17 cellular contexts compared by ENCODE assay signal in genomic region chr15:53588773-53589172, GRCh38.
DNase-seq lines count a peak whose midpoint lies in the region; ATAC-seq, FAIRE-seq and TF ChIP-seq lines count a peak whose summit lies in the region.
"Had no signal": no experiment of that assay in that cellular context is flagged by ENCODE, and none has a peak within 500 bp of the region (broad histone marks: within the 10 kb centered on the region; RNA-seq: fewer than 3 reads in every experiment).

No MANE protein-coding gene starts in this region.

- no peak for ATAC-seq in HG02763 (IDR thresholded peaks at IDR 0.05; ENCODE audit: unreplicated experiment)
- no peak for ATAC-seq in GM19467 (IDR thresholded peaks at IDR 0.05; ENCODE audit: unreplicated experiment)
- ATAC-seq: activated T-cell treated with anti-CD3 and anti-CD28 coated beads, Interleukin-2, amount 50 U/mL, for 4 hours; K562 had no signal

- in situ Hi-C loops in brain microvascular endothelial cell (cut with HindIII; ENCODE audit: low pct_ligation_motif_present, low sequenced_read_pairs), result no loop called here

- FAIRE-seq in GM19239 (lab: Jason Lieb, UNC), result no peak
- FAIRE-seq: K562 had no signal

- DNase-seq in LHCN-M2 (ENCODE audit: low read depth) (peak; percentile 0), brain microvascular endothelial cell (peak; percentile 96), kidney epithelial cell (ENCODE audit: low read depth) (peak; percentile 78), stromal cell of bone marrow (ENCODE audit: low read depth) (peak; percentile 80), GM19239 (ENCODE audit: insufficient read length, low spot score) (no peak)
- DNase-seq: activated CD4-positive, alpha-beta memory T cell treated with anti-CD3 and anti-CD28 coated beads for 36 hours; activated T-cell treated with anti-CD3 and anti-CD28 coated beads, Interleukin-2, amount 50 U/mL, for 4 hours; C1 segment of cervical spinal cord; foreskin fibroblast; NCI-H1048; NCI-H774; ovary; testis had no signal

- H3K4me3 ChIP-seq in brain microvascular endothelial cell (ENCODE audit: low read depth, low read length), result no peak overlapping the region
- H3K4me3 ChIP-seq in kidney epithelial cell (ENCODE audit: low read depth, low read length), result no peak overlapping the region
- H3K4me3 ChIP-seq: K562, ovary, testis had no signal

- H3K27ac ChIP-seq in brain microvascular endothelial cell, result peak overlapping the region; percentile 65
- H3K27ac ChIP-seq: ovary, RWPE1, testis had no signal

- H3K36me3 ChIP-seq in brain microvascular endothelial cell (replicated peaks) (no peaks in the 10 kb centered on the region), kidney epithelial cell (ENCODE audit: control insufficient read depth, insufficient read depth, low read length) (no peaks in the 10 kb centered on the region)
- H3K36me3 ChIP-seq: ovary had no signal

- no peak for TF ChIP-seq CTCF in brain microvascular endothelial cell (IDR thresholded peaks at IDR 0.05; ENCODE audit: low read depth, low read length, missing control alignments)
- no peak for TF ChIP-seq CTCF in kidney epithelial cell (IDR thresholded peaks at IDR 0.05; ENCODE audit: insufficient read depth, low read length, poor library complexity, severe bottlenecking)

- H3K27me3 ChIP-seq in brain microvascular endothelial cell (replicated peaks), result no peaks in the 10 kb centered on the region
- no peaks in the 10 kb centered on the region for H3K27me3 ChIP-seq in kidney epithelial cell (ENCODE audit: control insufficient read depth, insufficient read depth, low read length)
- H3K27me3 ChIP-seq: ovary, testis had no signal
